8 cellular contexts compared by ENCODE assay signal in genomic region chr2:38115216-38116012, GRCh38. TPM values are rescaled to one million over a fixed set of nuclear protein-coding genes. Genes with fewer than 3 reads are reported as not detected.
DNase-seq lines count a peak whose midpoint lies in the region; FAIRE-seq and TF ChIP-seq lines count a peak whose summit lies in the region.

No MANE protein-coding gene starts in this region.

- H3K4me1 Mint-ChIP-seq in activated T-helper 1 cell treated with anti-CD3 and anti-CD28 coated beads, Interleukin-12 subunit alpha, Interleukin-12 subunit beta, Interleukin-2, Interleukin-4 antibody, amounts not matched to agents 30 ng/mL and 10 ng/mL and 1 ng/mL, durations not matched to agents 14 hours and 24 hours and 36 hours (ENCODE audit: low read depth), result no peaks in the 10 kb centered on the region

- H4K20me1 ChIP-seq in KMS-11 (ENCODE audit: insufficient read depth), result no peaks in the 10 kb centered on the region

- H3K27me3 ChIP-seq in KMS-11 (ENCODE audit: insufficient read depth, low read depth), result no peaks in the 10 kb centered on the region
- H3K27me3 ChIP-seq in parathyroid adenoma (ENCODE audit: control insufficient read depth, insufficient read depth, low read length), result no peaks in the 10 kb centered on the region
- H3K27me3 ChIP-seq in vagina, result no peaks in the 10 kb centered on the region

- TF ChIP-seq CTCF in KMS-11 (conservative IDR thresholded peaks at IDR 0.05; ENCODE audit: low read depth, low read length) (peak; percentile 100), foreskin fibroblast (IDR thresholded peaks at IDR 0.05; ENCODE audit: low read depth, low read length) (peak; percentile 99), parathyroid adenoma (IDR thresholded peaks at IDR 0.05) (peak; percentile 38), vagina (IDR thresholded peaks at IDR 0.05) (peak; percentile 45 to 85 (median 51))

- H3K79me2 ChIP-seq in KMS-11 (ENCODE audit: insufficient read depth, low read depth), result no peaks in the 10 kb centered on the region
- H3K79me2 ChIP-seq in parathyroid adenoma, result no peaks in the 10 kb centered on the region

- TF ChIP-seq POLR2A in vagina (IDR thresholded peaks at IDR 0.05), result no peak

- no peaks in the 10 kb centered on the region for H3K9me3 ChIP-seq in parathyroid adenoma (ENCODE audit: control insufficient read depth, low read length)
- H3K9me3 ChIP-seq in vagina, result no peaks in the 10 kb centered on the region

- H3K9ac ChIP-seq in KMS-11 (no peak overlapping the region), parathyroid adenoma (no peak overlapping the region)

- H3K27ac Mint-ChIP-seq in activated T-helper 1 cell treated with anti-CD3 and anti-CD28 coated beads, Interleukin-12 subunit alpha, Interleukin-12 subunit beta, Interleukin-2, Interleukin-4 antibody, amounts not matched to agents 30 ng/mL and 10 ng/mL and 1 ng/mL, durations not matched to agents 14 hours and 24 hours and 36 hours, result no peak overlapping the region

- no peak overlapping the region for H3K4me3 Mint-ChIP-seq in activated T-helper 1 cell treated with anti-CD3 and anti-CD28 coated beads, Interleukin-12 subunit alpha, Interleukin-12 subunit beta, Interleukin-2, Interleukin-4 antibody, amounts not matched to agents 30 ng/mL and 10 ng/mL and 1 ng/mL, durations not matched to agents 14 hours and 24 hours and 36 hours

- no peak overlapping the region for H3K4me2 ChIP-seq in KMS-11
- H3K4me2 ChIP-seq in parathyroid adenoma (ENCODE audit: low read length), result no peak overlapping the region

- H3K27me3 Mint-ChIP-seq in activated T-helper 1 cell treated with anti-CD3 and anti-CD28 coated beads, Interleukin-12 subunit alpha, Interleukin-12 subunit beta, Interleukin-2, Interleukin-4 antibody, amounts not matched to agents 30 ng/mL and 10 ng/mL and 1 ng/mL, durations not matched to agents 14 hours and 24 hours and 36 hours (ENCODE audit: insufficient read depth), result peaks cover 3% of the 10 kb centered on the region

- H2AFZ ChIP-seq in KMS-11 (ENCODE audit: low read depth) (no peak overlapping the region), parathyroid adenoma (no peak overlapping the region)

- no peaks in the 10 kb centered on the region for H3K36me3 Mint-ChIP-seq in activated T-helper 1 cell treated with anti-CD3 and anti-CD28 coated beads, Interleukin-12 subunit alpha, Interleukin-12 subunit beta, Interleukin-2, Interleukin-4 antibody, amounts not matched to agents 30 ng/mL and 10 ng/mL and 1 ng/mL, durations not matched to agents 14 hours and 24 hours and 36 hours (ENCODE audit: low read depth)

- H3K27ac ChIP-seq in KMS-11, result no peak overlapping the region
- H3K27ac ChIP-seq in parathyroid adenoma, result no peak overlapping the region
- peak overlapping the region; percentile 45 for H3K27ac ChIP-seq in vagina

- FAIRE-seq in RCC 7860 (lab: Jason Lieb, UNC), result peak; percentile 81

- no peaks in the 10 kb centered on the region for H3K36me3 ChIP-seq in KMS-11 (ENCODE audit: insufficient read depth)
- H3K36me3 ChIP-seq in parathyroid adenoma (ENCODE audit: control insufficient read depth, insufficient read depth, low read length), result no peaks in the 10 kb centered on the region
- H3K36me3 ChIP-seq in vagina, result no peaks in the 10 kb centered on the region

- peaks cover 9% of the 10 kb centered on the region for H3K4me1 ChIP-seq in KMS-11 (ENCODE audit: low read depth, poor library complexity, severe bottlenecking)
- H3K4me1 ChIP-seq in parathyroid adenoma, result no peaks in the 10 kb centered on the region
- peaks cover 17% of the 10 kb centered on the region for H3K4me1 ChIP-seq in vagina

- H3K9me3 Mint-ChIP-seq in activated T-helper 1 cell treated with anti-CD3 and anti-CD28 coated beads, Interleukin-12 subunit alpha, Interleukin-12 subunit beta, Interleukin-2, Interleukin-4 antibody, amounts not matched to agents 30 ng/mL and 10 ng/mL and 1 ng/mL, durations not matched to agents 14 hours and 24 hours and 36 hours, result peaks cover 9% of the 10 kb centered on the region

- no peak overlapping the region for H3K4me3 ChIP-seq in KMS-11 (IDR thresholded peaks at IDR 0.05; ENCODE audit: insufficient read depth, low read depth, low read length)
- no peak overlapping the region for H3K4me3 ChIP-seq in foreskin fibroblast (ENCODE audit: low read depth in 1 of 2, low read length in 2 of 2)
- no peak overlapping the region for H3K4me3 ChIP-seq in parathyroid adenoma (ENCODE audit: low read depth, low read length)
- H3K4me3 ChIP-seq in vagina, result no peak overlapping the region

- intact Hi-C loops in activated T-helper 1 cell treated with anti-CD3 and anti-CD28 coated beads, Interleukin-12 subunit alpha, Interleukin-12 subunit beta, Interleukin-2, Interleukin-4 antibody, amounts not matched to agents 30 ng/mL and 10 ng/mL and 1 ng/mL, durations not matched to agents 14 hours and 24 hours and 36 hours (cut with micrococcal nuclease), result loop anchor here (1.0 to 5.0 kb wide), 6 partner anchors 19 to 393 kb away; partner anchors contain the start of gene CYP1B1
- intact Hi-C loops in vagina (cut with DNase I), result loop anchor here (10.0 kb wide), 1 partner anchor 49 kb away; no protein-coding TSS in a partner anchor

- DNase-seq in NK-92 treated with Interleukin-12 subunit alpha and Interleukin-12 subunit beta, amount 100 ng/mL, for 24 hours (lab: John Stamatoyannopoulos, UW), result peak; percentile 59
- DNase-seq in NK-92 (lab: John Stamatoyannopoulos, UW; ENCODE audit: unreplicated experiment) (no peak), RCC 7860 (ENCODE audit: low spot score) (peak; percentile 69), foreskin fibroblast (peak; percentile 43 to 79), vagina (ENCODE audit: extremely low spot score in 2 of 2) (no peak)
- DNase-seq in activated T-helper 1 cell treated with anti-CD3 and anti-CD28 coated beads, Interleukin-12 subunit alpha, Interleukin-12 subunit beta, Interleukin-2, Interleukin-4 antibody, amounts not matched to agents 30 ng/mL and 10 ng/mL and 1 ng/mL, durations not matched to agents 14 hours and 24 hours and 36 hours (ENCODE audit: low spot score), result peak; percentile 47

RNA-seq across cellular contexts. Expression of gene CYP1B1, which starts 39.5 kb away (rescaled TPM):
- 12.7 and 14.7 TPM in 2 replicates for total RNA-seq in activated T-helper 1 cell treated with anti-CD3 and anti-CD28 coated beads, Interleukin-12 subunit alpha, Interleukin-12 subunit beta, Interleukin-2, Interleukin-4 antibody, amounts not matched to agents 30 ng/mL and 10 ng/mL and 1 ng/mL, durations not matched to agents 14 hours and 24 hours and 36 hours
- total RNA-seq in vagina, result 88.9 TPM

Comparison
In these comparisons a context has a peak if more than half of its experiments do, and no peak if none do; other contexts are left out.
1. DNase-seq: peak in NK-92 treated with Interleukin-12 subunit alpha and Interleukin-12 subunit beta, amount 100 ng/mL, for 24 hours (single experiment), RCC 7860 (single experiment), activated T-helper 1 cell treated with anti-CD3 and anti-CD28 coated beads, Interleukin-12 subunit alpha, Interleukin-12 subunit beta, Interleukin-2, Interleukin-4 antibody, amounts not matched to agents 30 ng/mL and 10 ng/mL and 1 ng/mL, durations not matched to agents 14 hours and 24 hours and 36 hours (single experiment) and foreskin fibroblast (2 of 2); none in NK-92 (single experiment) and vagina (0 of 2).
2. CTCF ChIP-seq: peak in every context shown above with its lines; median percentile 100 in KMS-11; 99 in foreskin fibroblast; 51 in vagina; 38 in parathyroid adenoma.